ENCODE assay signal across 14 cellular contexts in the genomic region with DNA sequence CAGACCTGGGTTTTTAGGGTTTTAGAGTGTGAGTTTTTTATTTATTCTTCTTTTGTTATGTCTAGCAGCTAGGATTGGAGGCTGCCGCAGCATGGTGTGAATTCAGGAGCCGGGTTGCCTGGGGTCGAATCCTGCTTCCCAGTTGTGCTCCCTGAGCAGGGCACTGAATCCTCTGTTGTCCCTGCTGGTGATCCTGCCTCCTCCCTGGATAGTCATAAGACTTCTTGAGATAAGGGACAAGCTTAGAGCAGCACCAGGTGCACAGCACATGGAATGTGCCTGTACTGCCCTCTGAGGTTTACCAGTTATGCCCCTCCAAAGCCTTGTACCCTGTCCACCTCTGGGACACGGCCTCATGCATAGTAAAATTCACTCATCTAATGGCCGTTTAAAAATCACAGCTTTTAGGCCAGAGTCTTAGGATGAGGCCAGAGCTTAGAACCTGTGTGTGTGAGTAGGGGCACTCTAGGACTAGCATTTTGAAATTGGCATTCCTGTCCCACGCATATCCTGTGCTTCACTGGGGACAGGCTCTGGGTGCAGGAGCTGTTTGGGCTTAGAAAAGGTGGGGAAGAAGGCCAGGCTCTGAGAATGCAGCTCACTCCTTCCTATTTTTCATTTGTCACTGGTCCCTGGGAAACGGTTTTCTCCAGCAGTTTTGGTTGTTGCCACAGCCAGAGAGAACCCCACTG. TPM values are rescaled to one million over a fixed set of nuclear protein-coding genes. Genes with fewer than 3 reads are reported as not detected.
DNase-seq lines count a peak whose midpoint lies in the region; ATAC-seq and TF ChIP-seq lines count a peak whose summit lies in the region.
"Had no signal": no experiment of that assay in that cellular context is flagged by ENCODE, and none has a peak within 500 bp of the region (broad histone marks: within the 10 kb centered on the region; RNA-seq: fewer than 3 reads in every experiment).

No MANE protein-coding gene starts in this region.

- WGBS in H9 (ENCODE audit: extremely low coverage, insufficient read length, low lambda C conversion rate), result no CpG with 5 or more reads among the region's 7 CpGs

- H2BK120ac ChIP-seq in H9 (ENCODE audit: low read depth, low read length, poor library complexity, severe bottlenecking), result no peak overlapping the region

- peak; percentile 58 for ATAC-seq in Panc1
- ATAC-seq in HG03097 (IDR thresholded peaks at IDR 0.05; ENCODE audit: low FRiP score, unreplicated experiment), result no peak

- H3K36me3 Mint-ChIP-seq in H9 (ENCODE audit: insufficient read depth in 1 of 3, low read depth in 3 of 3), result peaks cover 0 to 8% (median 7%) of the 10 kb centered on the region in 3 experiments; a peak in 4 of 7 replicates
- H3K36me3 Mint-ChIP-seq in neural progenitor cell, result peaks cover 11% of the 10 kb centered on the region
- H3K36me3 Mint-ChIP-seq: activated naive CD4-positive, alpha-beta T cell treated with anti-CD3 and anti-CD28 coated beads, Interleukin-2, amount 10 ng/mL, durations not matched to agents 7 days and 5 days had no signal

- no peak overlapping the region for H2BK12ac ChIP-seq in H9 (ENCODE audit: insufficient read length, low read depth, low read length)

- no peaks in the 10 kb centered on the region for H4K20me1 ChIP-seq in H9 (ENCODE audit: control insufficient read depth, insufficient read depth, insufficient read length)
- peaks cover 5% of the 10 kb centered on the region for H4K20me1 ChIP-seq in neural progenitor cell (ENCODE audit: low read depth)

- peaks cover 5% of the 10 kb centered on the region; the same call in 1 of the 2 replicates for H3K4me1 ChIP-seq in H9 (ENCODE audit: insufficient read depth, low read length)
- H3K4me1 ChIP-seq in Panc1 (ENCODE audit: control insufficient read depth, insufficient read depth, low read length), result peaks cover 13% of the 10 kb centered on the region
- H3K4me1 ChIP-seq in neural progenitor cell, result peaks cover 12% of the 10 kb centered on the region

- H3K4me1 Mint-ChIP-seq in H9, result peaks cover 31 to 39% of the 10 kb centered on the region in 2 experiments
- H3K4me1 Mint-ChIP-seq in neural progenitor cell, result peaks cover 34% of the 10 kb centered on the region

- intact Hi-C loops in Panc1 (cut with micrococcal nuclease; ENCODE audit: unreplicated experiment), result loop anchor here (5.0 to 10.0 kb wide), 3 partner anchors 103 to 793 kb away; a partner anchor contains a TSS

- peaks cover 15% of the 10 kb centered on the region for H3F3A ChIP-seq in neural progenitor cell (ENCODE audit: low read depth)

- H3K4me3 ChIP-seq in Panc1 (ENCODE audit: low read depth in 2 of 2, low read length in 2 of 2), result no peak overlapping the region
- no peak overlapping the region for H3K4me3 ChIP-seq in neural progenitor cell
- H3K4me3 ChIP-seq: ascending aorta, mucosa of descending colon, sigmoid colon, stomach had no signal

- TF ChIP-seq CTCF in H9 (conservative IDR thresholded peaks at IDR 0.05) (no peak), Panc1 (IDR thresholded peaks at IDR 0.05) (no peak), neural progenitor cell (IDR thresholded peaks at IDR 0.05) (no peak), GM20000 (IDR thresholded peaks at IDR 0.05; ENCODE audit: extremely low read depth, missing control alignments) (no peak)

- H3K56ac ChIP-seq in H9 (ENCODE audit: insufficient read length, low read depth, low read length), result no peak overlapping the region

- H3K4ac ChIP-seq in H9 (ENCODE audit: low read depth, low read length), result no peak overlapping the region

- H3K36me3 ChIP-seq in Panc1 (ENCODE audit: control insufficient read depth, insufficient read depth, low read length) (no peaks in the 10 kb centered on the region), neural progenitor cell (no peaks in the 10 kb centered on the region)
- H3K36me3 ChIP-seq: ascending aorta, sigmoid colon, stomach had no signal

- H4K91ac ChIP-seq in H9 (ENCODE audit: insufficient read length, low read depth, low read length), result no peak overlapping the region

- H3K79me2 ChIP-seq in H9 (ENCODE audit: insufficient read depth, low read length), result peaks cover 1% of the 10 kb centered on the region; the same call in 1 of the 2 replicates
- H3K79me2 ChIP-seq in neural progenitor cell (ENCODE audit: low read depth), result no peaks in the 10 kb centered on the region

- no peak overlapping the region for H3K14ac ChIP-seq in H9 (ENCODE audit: insufficient read depth, low read length)

- CTCF ChIA-PET in Panc1 (lab: Charles Lee), result interaction anchor here (0.6 to 1.0 kb wide), 4 partner anchors 229 to 704 kb away, joined by 3 read pairs; a partner anchor contains a TSS
- CTCF ChIA-PET in HEK293T (lab: Yijun Ruan, JAX), result interaction anchor here (0.6 to 1.3 kb wide), 5 partner anchors 9 to 140 kb away, joined by 3 to 5 read pairs (median 3); no protein-coding TSS in a partner anchor

- no peaks in the 10 kb centered on the region; the same call in 1 of the 2 replicates for H3K27me3 Mint-ChIP-seq in H9 (ENCODE audit: low read depth)
- H3K27me3 Mint-ChIP-seq in neural progenitor cell (ENCODE audit: insufficient read depth, low read depth), result peaks cover 2% of the 10 kb centered on the region
- H3K27me3 Mint-ChIP-seq: activated CD4-positive, alpha-beta memory T cell treated with anti-CD3 and anti-CD28 coated beads for 36 hours; activated naive CD4-positive, alpha-beta T cell treated with anti-CD3 and anti-CD28 coated beads, Interleukin-2, amount 10 ng/mL, durations not matched to agents 7 days and 5 days; activated T-cell treated with anti-CD3 and anti-CD28 coated beads, Interleukin-2, amount 50 U/mL, for 24 hours had no signal

- H4K8ac ChIP-seq in H9 (replicated peaks; ENCODE audit: insufficient read length, low read depth, low read length), result no peak overlapping the region

- H3K27me3 ChIP-seq in H9 (ENCODE audit: insufficient read depth, low read length) (no peaks in the 10 kb centered on the region), Panc1 (ENCODE audit: control insufficient read depth, insufficient read depth, low read length) (no peaks in the 10 kb centered on the region), neural progenitor cell (no peaks in the 10 kb centered on the region)
- H3K27me3 ChIP-seq: ascending aorta, sigmoid colon, stomach had no signal

- no peak overlapping the region for H3K9ac ChIP-seq in H9 (ENCODE audit: extremely low read depth, insufficient read length, low read length)
- H3K9ac ChIP-seq in neural progenitor cell, result no peak overlapping the region

- no peak overlapping the region for H2AFZ ChIP-seq in H9 (ENCODE audit: low read length)
- no peak overlapping the region for H2AFZ ChIP-seq in neural progenitor cell (replicated peaks)

- no peak overlapping the region for H2BK15ac ChIP-seq in H9 (ENCODE audit: low read depth, low read length)

- H3K18ac ChIP-seq in H9 (ENCODE audit: insufficient read length, low read depth, low read length), result peak overlapping the region; percentile 43

- DNase-seq in H9, result peak; percentile 50
- DNase-seq in Panc1 (ENCODE audit: low read depth, low spot score), result no peak
- no peak for DNase-seq in epithelial cell of prostate (ENCODE audit: low read depth, low spot score)
- no peak for DNase-seq in neural progenitor cell (ENCODE audit: low spot score)
- DNase-seq in HEK293T (ENCODE audit: extremely low spot score), result no peak
- no peak for DNase-seq in GM20000 (ENCODE audit: low spot score)

- H3K79me1 ChIP-seq in H9 (ENCODE audit: insufficient read depth, low read depth, low read length, poor library complexity, severe bottlenecking), result no peaks in the 10 kb centered on the region

- no peak overlapping the region for H2BK5ac ChIP-seq in H9 (ENCODE audit: insufficient read length, low read length)

- H3K23ac ChIP-seq in H9 (ENCODE audit: insufficient read length, low read depth, low read length), result no peak overlapping the region

- POLR2A ChIA-PET in Panc1 (lab: Charles Lee) (interaction anchor here (0.6 kb wide), 1 partner anchor 70 kb away, joined by 3 read pairs; no protein-coding TSS in a partner anchor), HEK293T (lab: Yijun Ruan, JAX) (no interaction called here)

- peak overlapping the region; percentile 66 to 78 (median 75); a peak in 5 of 7 replicates for H3K27ac Mint-ChIP-seq in H9
- H3K27ac Mint-ChIP-seq in neural progenitor cell, result no peak overlapping the region
- H3K27ac Mint-ChIP-seq: activated CD4-positive, alpha-beta memory T cell treated with anti-CD3 and anti-CD28 coated beads for 36 hours; activated naive CD4-positive, alpha-beta T cell treated with anti-CD3 and anti-CD28 coated beads, Interleukin-2, amount 10 ng/mL, durations not matched to agents 7 days and 5 days; activated T-cell treated with anti-CD3 and anti-CD28 coated beads, Interleukin-2, amount 50 U/mL, for 24 hours had no signal

- H3K4me3 Mint-ChIP-seq in H9 (peak overlapping the region in 1 of 2 experiments; percentile 43; a peak in 1 of 5 replicates), neural progenitor cell (no peak overlapping the region)
- H3K4me3 Mint-ChIP-seq: activated CD4-positive, alpha-beta memory T cell treated with anti-CD3 and anti-CD28 coated beads for 36 hours; activated naive CD4-positive, alpha-beta T cell treated with anti-CD3 and anti-CD28 coated beads, Interleukin-2, amount 10 ng/mL, durations not matched to agents 7 days and 5 days; activated T-cell treated with anti-CD3 and anti-CD28 coated beads, Interleukin-2, amount 50 U/mL, for 24 hours had no signal

- in situ Hi-C loops in Panc1 (cut with HindIII; ENCODE audit: low pct_unique_long_range_greater_than_20kb, low sequenced_read_pairs), result no loop called here

- H3K27ac ChIP-seq in H9 (ENCODE audit: insufficient read length, low read depth, low read length), result peak overlapping the region; percentile 25
- no peak overlapping the region; the same call in 1 of the 2 replicates for H3K27ac ChIP-seq in Panc1 (ENCODE audit: low read length)
- H3K27ac ChIP-seq in epithelial cell of prostate, result peak overlapping the region; percentile 93
- H3K27ac ChIP-seq in neural progenitor cell, result no peak overlapping the region
- H3K27ac ChIP-seq: ascending aorta, sigmoid colon, stomach had no signal

- H2BK20ac ChIP-seq in H9 (ENCODE audit: low read depth, low read length, poor library complexity, severe bottlenecking), result no peak overlapping the region

- no peaks in the 10 kb centered on the region for H3K9me3 ChIP-seq in H9 (ENCODE audit: control insufficient read depth, low read depth, low read length)
- no peaks in the 10 kb centered on the region for H3K9me3 ChIP-seq in Panc1 (ENCODE audit: control insufficient read depth, insufficient read depth, low read depth, low read length)
- H3K9me3 ChIP-seq in neural progenitor cell (ENCODE audit: low read depth), result no peaks in the 10 kb centered on the region
- H3K9me3 ChIP-seq: ascending aorta, mucosa of descending colon, sigmoid colon, stomach had no signal

- H3T11ph ChIP-seq in H9 (ENCODE audit: low read length), result no peak overlapping the region

- H3K9me3 Mint-ChIP-seq in H9 (no peaks in the 10 kb centered on the region), neural progenitor cell (no peaks in the 10 kb centered on the region)
- H3K9me3 Mint-ChIP-seq: activated CD4-positive, alpha-beta memory T cell treated with anti-CD3 and anti-CD28 coated beads for 36 hours; activated naive CD4-positive, alpha-beta T cell treated with anti-CD3 and anti-CD28 coated beads, Interleukin-2, amount 10 ng/mL, durations not matched to agents 7 days and 5 days; activated T-cell treated with anti-CD3 and anti-CD28 coated beads, Interleukin-2, amount 50 U/mL, for 24 hours had no signal

- H3K4me2 ChIP-seq in H9 (ENCODE audit: insufficient read depth, insufficient read length, low read length), result no peak overlapping the region
- peak overlapping the region; percentile 6 for H3K4me2 ChIP-seq in neural progenitor cell

- no peak overlapping the region for H4K5ac ChIP-seq in H9 (ENCODE audit: insufficient read length, low read depth, low read length)

- H3K23me2 ChIP-seq in H9 (ENCODE audit: insufficient read length, low read depth, low read length, poor library complexity, severe bottlenecking), result no peaks in the 10 kb centered on the region

- BruUV-seq in Panc1 (replicated peaks; lab: Mats Ljungman, UMichigan), result no TSS peak

- no peak overlapping the region for H2AK5ac ChIP-seq in H9 (ENCODE audit: insufficient read length, low read length)

RNA-seq across cellular contexts. Expression of a gene that starts 47.7 kb away (rescaled TPM):
- 32.2 and 34.2 TPM in 2 replicates for total RNA-seq in H9 (2021)
- 31.5 TPM for total RNA-seq in Panc1 (2021; ENCODE audit: unreplicated experiment)
- 47.2 TPM for polyA plus RNA-seq in Panc1 (2012; ENCODE audit: insufficient read length)
- 35.7 and 46.2 TPM in 2 replicates for total RNA-seq in neural progenitor cell (ENCODE audit: low replicate concordance)

Comparison
In these comparisons a context has a peak if more than half of its experiments do, and no peak if none do; other contexts are left out.
1. H3K27ac ChIP-seq: peak in H9 (single experiment) and epithelial cell of prostate (single experiment); none in Panc1 (single experiment) and neural progenitor cell (single experiment).